ENCODE assay signal across 11 cellular contexts in the genomic region with DNA sequence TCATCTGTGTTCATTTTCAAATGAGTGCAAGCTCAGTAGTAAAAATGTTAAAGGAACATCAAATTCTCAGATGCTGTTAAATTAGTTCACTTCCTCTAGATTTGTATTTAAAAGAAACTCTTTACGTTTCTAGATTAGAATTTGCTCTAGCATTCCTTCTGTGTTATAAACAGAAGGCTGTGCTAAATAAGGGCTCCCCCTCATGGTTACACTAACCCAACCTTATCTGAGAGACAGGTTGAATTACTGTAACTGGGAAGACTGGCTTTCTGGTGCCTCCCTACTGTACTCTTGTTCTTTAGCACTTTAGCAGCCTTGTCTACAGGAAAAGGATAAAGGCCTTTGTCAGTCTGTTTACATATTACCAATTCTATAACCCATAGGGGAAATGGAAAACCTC. TPM values are rescaled to one million over a fixed set of nuclear protein-coding genes. Genes with fewer than 3 reads are reported as not detected.
DNase-seq lines count a peak whose midpoint lies in the region; ATAC-seq, FAIRE-seq and TF ChIP-seq lines count a peak whose summit lies in the region.
"Had no signal": no experiment of that assay in that cellular context is flagged by ENCODE, and none has a peak within 500 bp of the region (broad histone marks: within the 10 kb centered on the region; RNA-seq: fewer than 3 reads in every experiment).

No MANE protein-coding gene starts in this region.

- H3K27me3 ChIP-seq in adipocyte (replicated peaks; ENCODE audit: control insufficient read depth, insufficient read depth, low read length) (no peaks in the 10 kb centered on the region), HepG2 (ENCODE audit: control insufficient read depth in 1 of 2, insufficient read depth in 2 of 2, low read length in 2 of 2) (no peaks in the 10 kb centered on the region)

- BruUV-seq in HepG2 (replicated peaks; lab: Mats Ljungman, UMichigan) = no TSS peak

- peak; percentile 46 for TF ChIP-seq CTCF in HepG2 (CRISPR knock-in tag; IDR thresholded peaks at IDR 0.05)

- TF ChIP-seq EP300 in HepG2 (IDR thresholded peaks at IDR 0.05; ENCODE audit: low read depth in 2 of 2, low read length in 2 of 2) (no peak), HepG2 (CRISPR knock-in tag; IDR thresholded peaks at IDR 0.05; ENCODE audit: borderline replicate concordance) (no peak)

- POLR2A ChIA-PET in HepG2 (lab: Yijun Ruan, JAX) = no interaction called here

- H4K20me1 ChIP-seq in HepG2 (ENCODE audit: insufficient read depth, low read length) = no peaks in the 10 kb centered on the region

- no peak overlapping the region for H3K27ac ChIP-seq in HepG2 (ENCODE audit: extremely low read length, insufficient read depth, low read length)

- H3K79me2 ChIP-seq in HepG2 (ENCODE audit: insufficient read depth, low read length) = no peaks in the 10 kb centered on the region

- H3K4me3 ChIP-seq in adipocyte (ENCODE audit: low read length) (no peak overlapping the region), HepG2 (replicated peaks in 1 of 3; ENCODE audit: insufficient read depth in 1 of 3, low read depth in 2 of 3, low read length in 3 of 3) (no peak overlapping the region)

- no peak for TF ChIP-seq POLR2A in HepG2 (IDR thresholded peaks at IDR 0.05; ENCODE audit: insufficient read depth in 1 of 2, low read depth in 2 of 2, low read length in 2 of 2)

- H3K9ac ChIP-seq in adipocyte (ENCODE audit: low read length) (peak overlapping the region; percentile 34), HepG2 (ENCODE audit: insufficient read depth, low read depth, low read length) (no peak overlapping the region)

- DNase-seq in EL (peak; percentile 45), LHCN-M2 (ENCODE audit: low read depth) (peak; percentile 34), adipocyte (ENCODE audit: low read depth) (peak; percentile 53), HepG2 (ENCODE audit: low spot score) (peak; percentile 5), activated gamma-delta T cell treated with Interleukin-2 at 50 U/mL for 16 hours (no peak)
- DNase-seq in stimulated activated CD4-positive, alpha-beta T cell treated with anti-CD3 and anti-CD28 coated beads, Interleukin-4, amount 100 ng/mL, for 1 hour = no peak
- no peak for DNase-seq in stimulated activated CD4-positive, alpha-beta T cell treated with anti-CD3 and anti-CD28 coated beads, Interleukin-4, amount 100 ng/mL, for 4 hours
- DNase-seq: activated T-cell treated with anti-CD3 and anti-CD28 coated beads, Interleukin-2, amount 50 U/mL, for 1 hour; NK-92 treated with Interleukin-12 subunit alpha and Interleukin-12 subunit beta, amount 100 ng/mL, for 24 hours had no signal

- H3K36me3 ChIP-seq in adipocyte (ENCODE audit: control insufficient read depth, insufficient read depth, low read length, severe bottlenecking) (no peaks in the 10 kb centered on the region), HepG2 (replicated peaks in 1 of 2; ENCODE audit: control insufficient read depth in 1 of 2, insufficient read depth in 2 of 2, low read length in 2 of 2) (no peaks in the 10 kb centered on the region)

- WGBS in HepG2 (ENCODE audit: low lambda C conversion rate) = 11% methylated on average over 1 of the region's 1 CpG

- H3K4me1 ChIP-seq in adipocyte (ENCODE audit: control insufficient read depth, insufficient read depth, low read length) = no peaks in the 10 kb centered on the region
- H3K4me1 ChIP-seq in HepG2 (ENCODE audit: insufficient read depth, low read length) = no peaks in the 10 kb centered on the region

- H2AFZ ChIP-seq in HepG2 (ENCODE audit: low read length) = no peak overlapping the region

- ATAC-seq in HepG2 (peak; percentile 89), HG02970 (IDR thresholded peaks at IDR 0.05; ENCODE audit: low FRiP score, unreplicated experiment) (no peak)

- in situ Hi-C loops in HepG2 (cut with HindIII; ENCODE audit: extremely low pct_ligation_motif_present, low pct_unique_long_range_greater_than_20kb) = no loop called here

- CTCF ChIA-PET in HepG2 (lab: Yijun Ruan, JAX; ENCODE audit: low intra/inter-chr PET ratio, low total read pairs) = no interaction called here

- no peaks in the 10 kb centered on the region for H3K9me3 ChIP-seq in adipocyte (ENCODE audit: control insufficient read depth, low read length)
- H3K9me3 ChIP-seq in HepG2 (ENCODE audit: low read length) = no peaks in the 10 kb centered on the region

- intact Hi-C loops in HepG2 (cut with micrococcal nuclease; ENCODE audit: unreplicated experiment) = no loop called here

- no peak for FAIRE-seq in HepG2 (lab: Jason Lieb, UNC)
- FAIRE-seq: GM12891 had no signal

- H3K4me2 ChIP-seq in HepG2 (ENCODE audit: low read depth, low read length) = no peak overlapping the region

- no peak for TF ChIP-seq RAD21 in HepG2 (CRISPR knock-in tag; IDR thresholded peaks at IDR 0.05)

TF ChIP-seq in HepG2, 621 proteins besides CTCF, POLR2A, EP300 and RAD21:
- peak; percentile 42 for TF ChIP-seq STAG1 (CRISPR knock-in tag; IDR thresholded peaks at IDR 0.05)
- TF ChIP-seq, protein P1, sequence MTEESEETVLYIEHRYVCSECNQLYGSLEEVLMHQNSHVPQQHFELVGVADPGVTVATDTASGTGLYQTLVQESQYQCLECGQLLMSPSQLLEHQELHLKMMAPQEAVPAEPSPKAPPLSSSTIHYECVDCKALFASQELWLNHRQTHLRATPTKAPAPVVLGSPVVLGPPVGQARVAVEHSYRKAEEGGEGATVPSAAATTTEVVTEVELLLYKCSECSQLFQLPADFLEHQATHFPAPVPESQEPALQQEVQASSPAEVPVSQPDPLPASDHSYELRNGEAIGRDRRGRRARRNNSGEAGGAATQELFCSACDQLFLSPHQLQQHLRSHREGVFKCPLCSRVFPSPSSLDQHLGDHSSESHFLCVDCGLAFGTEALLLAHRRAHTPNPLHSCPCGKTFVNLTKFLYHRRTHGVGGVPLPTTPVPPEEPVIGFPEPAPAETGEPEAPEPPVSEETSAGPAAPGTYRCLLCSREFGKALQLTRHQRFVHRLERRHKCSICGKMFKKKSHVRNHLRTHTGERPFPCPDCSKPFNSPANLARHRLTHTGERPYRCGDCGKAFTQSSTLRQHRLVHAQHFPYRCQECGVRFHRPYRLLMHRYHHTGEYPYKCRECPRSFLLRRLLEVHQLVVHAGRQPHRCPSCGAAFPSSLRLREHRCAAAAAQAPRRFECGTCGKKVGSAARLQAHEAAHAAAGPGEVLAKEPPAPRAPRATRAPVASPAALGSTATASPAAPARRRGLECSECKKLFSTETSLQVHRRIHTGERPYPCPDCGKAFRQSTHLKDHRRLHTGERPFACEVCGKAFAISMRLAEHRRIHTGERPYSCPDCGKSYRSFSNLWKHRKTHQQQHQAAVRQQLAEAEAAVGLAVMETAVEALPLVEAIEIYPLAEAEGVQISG (CRISPR knock-in tag; IDR thresholded peaks at IDR 0.05) = no peak
- TF ChIP-seq, protein P2, sequence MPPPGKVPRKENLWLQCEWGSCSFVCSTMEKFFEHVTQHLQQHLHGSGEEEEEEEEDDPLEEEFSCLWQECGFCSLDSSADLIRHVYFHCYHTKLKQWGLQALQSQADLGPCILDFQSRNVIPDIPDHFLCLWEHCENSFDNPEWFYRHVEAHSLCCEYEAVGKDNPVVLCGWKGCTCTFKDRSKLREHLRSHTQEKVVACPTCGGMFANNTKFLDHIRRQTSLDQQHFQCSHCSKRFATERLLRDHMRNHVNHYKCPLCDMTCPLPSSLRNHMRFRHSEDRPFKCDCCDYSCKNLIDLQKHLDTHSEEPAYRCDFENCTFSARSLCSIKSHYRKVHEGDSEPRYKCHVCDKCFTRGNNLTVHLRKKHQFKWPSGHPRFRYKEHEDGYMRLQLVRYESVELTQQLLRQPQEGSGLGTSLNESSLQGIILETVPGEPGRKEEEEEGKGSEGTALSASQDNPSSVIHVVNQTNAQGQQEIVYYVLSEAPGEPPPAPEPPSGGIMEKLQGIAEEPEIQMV (CRISPR knock-in tag; IDR thresholded peaks at IDR 0.05; ENCODE audit: low read depth) = no peak

RNA-seq across cellular contexts. Expression of a gene that starts 56.8 kb away (rescaled TPM):
- total RNA-seq in LHCN-M2 (2014; rRNA removed) (0.23 and 0.32 TPM in 2 replicates), HepG2 (2016; rRNA removed; fragmentation: Illumina TruSeq; extraction: Trizol) (not detected in 2 replicates)
- 0.36 TPM for polyA plus RNA-seq in LHCN-M2 (2012)
- total RNA-seq in HepG2 (2016; cell fraction: cytosol; rRNA removed; fragmentation: Illumina TruSeq; extraction: Trizol; ENCODE audit: low read depth) = not detected in 2 replicates
- total RNA-seq in HepG2 (2016; cell fraction: insoluble cytoplasmic fraction; rRNA removed; fragmentation: Illumina TruSeq; extraction: Trizol) = not detected in 2 replicates
- not detected in 2 replicates for total RNA-seq in HepG2 (2016; cell fraction: membrane; rRNA removed; fragmentation: Illumina TruSeq; extraction: Trizol)
- not detected in 2 replicates for total RNA-seq in HepG2 (2016; cell fraction: nucleus; rRNA removed; fragmentation: Illumina TruSeq; extraction: Trizol)
- not detected in 2 replicates for polyA plus RNA-seq in HepG2 (2011; rRNA removed)
- not detected in 2 replicates for polyA plus RNA-seq in HepG2 (2011; cell fraction: cytosol; rRNA removed)
- polyA plus RNA-seq in HepG2 (2011; cell fraction: nucleus; rRNA removed) = not detected in 2 replicates
- polyA plus RNA-seq in HepG2 (2012) = not detected in 2 replicates
- not detected in 2 replicates for polyA plus RNA-seq in HepG2 (2016; cell fraction: cytosol; fragmentation: Illumina TruSeq; extraction: Trizol; ENCODE audit: low read depth)
- not detected in 2 replicates for polyA plus RNA-seq in HepG2 (2016; cell fraction: insoluble cytoplasmic fraction; fragmentation: Illumina TruSeq; extraction: Trizol; ENCODE audit: low read depth)
- not detected in 2 replicates for polyA plus RNA-seq in HepG2 (2016; cell fraction: membrane; fragmentation: Illumina TruSeq; extraction: Trizol; ENCODE audit: low read depth)
- not detected in 2 replicates for polyA plus RNA-seq in HepG2 (2016; cell fraction: nucleus; fragmentation: Illumina TruSeq; extraction: Trizol; ENCODE audit: insufficient read depth, low read depth)
- polyA minus RNA-seq in HepG2 (2011; rRNA and poly(A)+ RNA removed; ENCODE audit: low replicate concordance) = not detected in 2 replicates
- polyA minus RNA-seq in HepG2 (2011; cell fraction: cytosol; rRNA and poly(A)+ RNA removed) = not detected in 2 replicates
- polyA minus RNA-seq in HepG2 (2011; cell fraction: nucleus; rRNA and poly(A)+ RNA removed) = not detected in 2 replicates

Comparison
In these comparisons a context has a peak if more than half of its experiments do, and no peak if none do; other contexts are left out.
1. DNase-seq: peak in EL (single experiment), LHCN-M2 (single experiment), adipocyte (single experiment) and HepG2 (single experiment); none in activated gamma-delta T cell treated with Interleukin-2 at 50 U/mL for 16 hours (single experiment), stimulated activated CD4-positive, alpha-beta T cell treated with anti-CD3 and anti-CD28 coated beads, Interleukin-4, amount 100 ng/mL, for 1 hour (single experiment) and stimulated activated CD4-positive, alpha-beta T cell treated with anti-CD3 and anti-CD28 coated beads, Interleukin-4, amount 100 ng/mL, for 4 hours (0 of 2).